24 cellular contexts compared by ENCODE assay signal in the genomic region with DNA sequence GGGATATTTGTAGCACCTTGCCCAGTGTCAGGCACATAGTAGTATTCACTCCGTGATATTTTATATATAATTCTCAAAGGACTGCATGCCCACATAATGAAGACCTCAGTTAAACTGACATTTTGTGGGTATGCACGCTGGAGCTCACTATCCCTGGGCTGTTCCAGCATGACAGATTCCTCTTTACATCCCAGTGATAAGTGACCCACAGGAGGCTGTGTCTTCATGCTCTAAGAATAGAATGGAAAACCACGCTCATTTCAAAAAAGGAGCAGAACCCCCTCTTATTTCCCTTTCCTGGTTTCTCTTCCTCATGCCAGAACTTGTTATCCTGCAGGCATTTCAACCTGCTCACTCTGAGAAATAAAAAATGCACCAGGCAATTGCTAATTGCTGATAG.
"Had no signal": no experiment of that assay in that cellular context is flagged by ENCODE, and none has a peak within 500 bp of the region (broad histone marks: within the 10 kb centered on the region; RNA-seq: fewer than 3 reads in every experiment).

No MANE protein-coding gene starts in this region.

- H3K36me3 Mint-ChIP-seq: mesothelial cell of epicardium; naive B cell; natural killer cell treated with Interleukin-12 subunit alpha and Interleukin-12 subunit beta and Interleukin-15 and Interleukin-18, amount 100 ng/mL, for 72 hours; stimulated activated naive B cell treated with anti-CD40 and anti-IgM and Interleukin-4, amounts not matched to agents 10 μg/mL and 1 μg/mL and 100 μg/mL, for 72 hours had no signal

- H3K9me3 ChIP-seq: gastrocnemius medialis, mucosa of descending colon, neutrophil, pancreas, right lobe of liver, thoracic aorta, tibial nerve, upper lobe of left lung, uterus had no signal

- ATAC-seq: gastrocnemius medialis; left lobe of liver; mucosa of descending colon; natural killer cell treated with Interleukin-12 subunit alpha and Interleukin-12 subunit beta and Interleukin-15 and Interleukin-18, amount 100 ng/mL, for 72 hours; pancreas; right lobe of liver; stimulated activated naive B cell treated with anti-CD40 and anti-IgM and Interleukin-4, amounts not matched to agents 10 μg/mL and 1 μg/mL and 100 μg/mL, for 72 hours had no signal

- H3K4me3 ChIP-seq: dorsolateral prefrontal cortex, gastrocnemius medialis, mucosa of descending colon, pancreas, right lobe of liver, thoracic aorta, tibial nerve, upper lobe of left lung, uterus had no signal

- H3K36me3 ChIP-seq: gastrocnemius medialis, neutrophil, pancreas, right lobe of liver, thoracic aorta, tibial nerve, upper lobe of left lung, uterus had no signal

- H3K9me3 Mint-ChIP-seq: mesothelial cell of epicardium; natural killer cell treated with Interleukin-12 subunit alpha and Interleukin-12 subunit beta and Interleukin-15 and Interleukin-18, amount 100 ng/mL, for 72 hours; neural crest cell; stimulated activated naive B cell treated with anti-CD40 and anti-IgM and Interleukin-4, amounts not matched to agents 10 μg/mL and 1 μg/mL and 100 μg/mL, for 72 hours; stimulated activated naive CD8-positive, alpha-beta T cell treated with anti-CD3 and anti-CD28 coated beads, Interleukin-15, Interleukin-2, amounts not matched to agents 100 ng/mL and 50 ng/mL, for 24 hours had no signal

- H3K27me3 Mint-ChIP-seq: naive B cell; stimulated activated naive B cell treated with anti-CD40 and anti-IgM and Interleukin-4, amounts not matched to agents 10 μg/mL and 1 μg/mL and 100 μg/mL, for 72 hours had no signal

- DNase-seq: cortex of kidney; dorsolateral prefrontal cortex; effector CD4-positive, alpha-beta T cell; foreskin fibroblast; gastrocnemius medialis; head of caudate nucleus; mesenchymal stem cell; mucosa of descending colon; naive B cell; pancreas; right lobe of liver; stimulated activated CD4-positive, alpha-beta T cell treated with anti-CD3 and anti-CD28 coated beads, Interleukin-15, amount 100 ng/mL, for 24 hours; stimulated activated CD4-positive, alpha-beta T cell treated with anti-CD3 and anti-CD28 coated beads, Interleukin-2, amount 100 ng/mL, for 48 hours; stimulated activated naive B cell treated with anti-CD40 and anti-IgM and Interleukin-4, amounts not matched to agents 10 μg/mL and 1 μg/mL and 100 μg/mL, for 72 hours; upper lobe of left lung; uterus had no signal

- H3K4me3 Mint-ChIP-seq: mesothelial cell of epicardium; naive B cell; natural killer cell treated with Interleukin-12 subunit alpha and Interleukin-12 subunit beta and Interleukin-15 and Interleukin-18, amount 100 ng/mL, for 72 hours; neural crest cell; stimulated activated naive B cell treated with anti-CD40 and anti-IgM and Interleukin-4, amounts not matched to agents 10 μg/mL and 1 μg/mL and 100 μg/mL, for 72 hours; stimulated activated naive CD8-positive, alpha-beta T cell treated with anti-CD3 and anti-CD28 coated beads, Interleukin-15, Interleukin-2, amounts not matched to agents 100 ng/mL and 50 ng/mL, for 24 hours had no signal

- H3K4me1 Mint-ChIP-seq: naive B cell; neural crest cell; stimulated activated naive B cell treated with anti-CD40 and anti-IgM and Interleukin-4, amounts not matched to agents 10 μg/mL and 1 μg/mL and 100 μg/mL, for 72 hours had no signal

- H3K27me3 ChIP-seq: dorsolateral prefrontal cortex, gastrocnemius medialis, neutrophil, right lobe of liver, tibial nerve, upper lobe of left lung, uterus had no signal

- H3K4me1 ChIP-seq: pancreas, right lobe of liver, tibial nerve, upper lobe of left lung, uterus had no signal

- H3K27ac Mint-ChIP-seq: mesothelial cell of epicardium; naive B cell; natural killer cell treated with Interleukin-12 subunit alpha and Interleukin-12 subunit beta and Interleukin-15 and Interleukin-18, amount 100 ng/mL, for 72 hours; stimulated activated naive B cell treated with anti-CD40 and anti-IgM and Interleukin-4, amounts not matched to agents 10 μg/mL and 1 μg/mL and 100 μg/mL, for 72 hours; stimulated activated naive CD8-positive, alpha-beta T cell treated with anti-CD3 and anti-CD28 coated beads, Interleukin-15, Interleukin-2, amounts not matched to agents 100 ng/mL and 50 ng/mL, for 24 hours had no signal

- H3K27ac ChIP-seq: dorsolateral prefrontal cortex, gastrocnemius medialis, neutrophil, pancreas, right lobe of liver, thoracic aorta, tibial nerve, upper lobe of left lung, uterus had no signal
